Comparison of ENCODE assay signal across 8 cellular contexts in the genomic region with DNA sequence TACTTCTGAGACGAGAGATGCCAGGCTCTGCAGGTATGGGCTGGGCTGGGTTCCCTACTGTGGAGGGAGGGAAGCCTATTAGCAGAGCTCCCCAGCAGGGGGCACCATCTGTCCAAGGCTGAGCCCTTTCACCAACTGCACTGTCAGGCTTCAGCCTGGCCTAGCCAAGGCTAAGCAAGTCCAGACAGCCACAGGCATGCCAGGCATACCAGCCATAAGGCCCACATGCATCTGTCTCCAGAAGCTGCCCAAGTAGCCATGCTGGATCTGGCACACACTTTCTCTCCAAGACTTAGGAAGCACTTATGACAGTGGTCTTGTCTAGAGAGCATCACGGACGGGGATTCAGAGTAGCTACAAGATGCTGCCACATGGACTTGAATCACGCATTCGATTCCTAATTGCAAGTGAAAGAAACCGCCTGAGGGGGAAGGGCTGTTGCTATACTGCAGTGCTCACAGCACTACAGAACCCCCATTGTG. TPM values are rescaled to one million over a fixed set of nuclear protein-coding genes. Genes with fewer than 3 reads are reported as not detected.
DNase-seq lines count a peak whose midpoint lies in the region; ATAC-seq, FAIRE-seq and TF ChIP-seq lines count a peak whose summit lies in the region.

No MANE protein-coding gene starts in this region.

- peak; percentile 94 for FAIRE-seq in H54 (lab: Jason Lieb, UNC)

- TF ChIP-seq POLR2A in H54 (IDR thresholded peaks at IDR 0.05; ENCODE audit: low read depth, low read length) (no peak), sigmoid colon (IDR thresholded peaks at IDR 0.05) (no peak)

- no peak for TF ChIP-seq EP300 in sigmoid colon (IDR thresholded peaks at IDR 0.05)

- H3K4me1 ChIP-seq in right cardiac atrium (ENCODE audit: control insufficient read depth, insufficient read depth, low read length) (no peaks in the 10 kb centered on the region), sigmoid colon (peaks cover 0 to 8% (median 4%) of the 10 kb centered on the region in 4 donors)

- TF ChIP-seq CTCF in sigmoid colon (IDR thresholded peaks at IDR 0.05), result peak; percentile 60 to 80 (median 72)

- intact Hi-C loops in right cardiac atrium (cut with DNase I) (loop anchor here in 3 of 4 donors (2.0 to 10.0 kb wide), 3 partner anchors 37 to 400 kb away; a partner anchor contains a TSS), sigmoid colon (cut with DNase I) (loop anchor here (2.0 to 5.0 kb wide), 2 partner anchors 404 to 512 kb away; no protein-coding TSS in a partner anchor)

- H3K9me3 ChIP-seq in right cardiac atrium (ENCODE audit: control insufficient read depth, low read length), result no peaks in the 10 kb centered on the region
- no peaks in the 10 kb centered on the region for H3K9me3 ChIP-seq in sigmoid colon

- H3K27me3 ChIP-seq in right cardiac atrium (ENCODE audit: control insufficient read depth, insufficient read depth) (no peaks in the 10 kb centered on the region), sigmoid colon (no peaks in the 10 kb centered on the region)

- ATAC-seq in right cardiac atrium, result peak; percentile 94 to 96
- ATAC-seq in GM21576 (IDR thresholded peaks at IDR 0.05; ENCODE audit: unreplicated experiment), result no peak

- DNase-seq in EH (ENCODE audit: low read depth) (peak; percentile 93), H54 (ENCODE audit: insufficient read length, low spot score) (peak; percentile 88), MV-4-11 (lab: John Stamatoyannopoulos, UW) (peak; percentile 47), T-helper 1 cell (peak; percentile 61 to 80 (median 70)), amniotic epithelial cell (ENCODE audit: low read depth) (peak; percentile 90), right cardiac atrium (peak; percentile 83 to 93 (median 91)), sigmoid colon (peak; percentile 86)

- 73% methylated on average over 6 of the region's 6 CpGs for WGBS in right cardiac atrium
- 74 to 85% methylated on average over 6 of the region's 6 CpGs for WGBS in sigmoid colon, 2 donors

- H3K4me3 ChIP-seq in right cardiac atrium (ENCODE audit: low read length) (no peak overlapping the region), sigmoid colon (no peak overlapping the region)

- peaks cover 0 to 48% (median 16%) of the 10 kb centered on the region in 4 donors for H3K36me3 ChIP-seq in sigmoid colon

- H3K27ac ChIP-seq in right cardiac atrium (ENCODE audit: low read length) (no peak overlapping the region), sigmoid colon (peak overlapping the region in 1 of 4 donors; percentile 38)

RNA-seq across cellular contexts. Expression of a gene that starts 28.3 kb away (rescaled TPM):
- 10 to 100 TPM; 20.9 to 27.1 (median 26.6) TPM for total RNA-seq in right cardiac atrium
- 28.9 TPM for polyA plus RNA-seq in right cardiac atrium
- 10 to 100 TPM; 16.3 to 20.9 (median 17.1) TPM for total RNA-seq in sigmoid colon
- 10 to 100 TPM; 12.0 to 40.6 (median 12.7) TPM for polyA plus RNA-seq in sigmoid colon

RNA-seq across cellular contexts. Expression of a gene that starts 43.0 kb away (rescaled TPM):
- total RNA-seq in right cardiac atrium, result 100 to 1,000 TPM in 1 of 4 donors, 10 to 100 TPM in 3; 64.0 to 129 (median 83.9) TPM
- 52.5 TPM for polyA plus RNA-seq in right cardiac atrium
- 10 to 100 TPM; 52.3 to 82.5 (median 63.0) TPM for total RNA-seq in sigmoid colon
- 100 to 1,000 TPM in 1 of 3 donors, 10 to 100 TPM in 2; 17.4 to 152 (median 20.1) TPM for polyA plus RNA-seq in sigmoid colon

RNA-seq across cellular contexts. Expression of a gene that starts 58.0 kb away (rescaled TPM):
- 10 to 100 TPM; 14.7 to 17.6 (median 16.2) TPM for total RNA-seq in right cardiac atrium
- 15.0 TPM for polyA plus RNA-seq in right cardiac atrium
- total RNA-seq in sigmoid colon, result 10 to 100 TPM in 3 of 4 donors, 1 to 10 TPM in 1; 8.6 to 16.1 (median 12.9) TPM
- polyA plus RNA-seq in sigmoid colon, result 10 to 100 TPM in 1 of 3 donors, 1 to 10 TPM in 2; 5.3 to 12.5 (median 9.0) TPM
